10 cellular contexts compared by ENCODE assay signal in the genomic region with DNA sequence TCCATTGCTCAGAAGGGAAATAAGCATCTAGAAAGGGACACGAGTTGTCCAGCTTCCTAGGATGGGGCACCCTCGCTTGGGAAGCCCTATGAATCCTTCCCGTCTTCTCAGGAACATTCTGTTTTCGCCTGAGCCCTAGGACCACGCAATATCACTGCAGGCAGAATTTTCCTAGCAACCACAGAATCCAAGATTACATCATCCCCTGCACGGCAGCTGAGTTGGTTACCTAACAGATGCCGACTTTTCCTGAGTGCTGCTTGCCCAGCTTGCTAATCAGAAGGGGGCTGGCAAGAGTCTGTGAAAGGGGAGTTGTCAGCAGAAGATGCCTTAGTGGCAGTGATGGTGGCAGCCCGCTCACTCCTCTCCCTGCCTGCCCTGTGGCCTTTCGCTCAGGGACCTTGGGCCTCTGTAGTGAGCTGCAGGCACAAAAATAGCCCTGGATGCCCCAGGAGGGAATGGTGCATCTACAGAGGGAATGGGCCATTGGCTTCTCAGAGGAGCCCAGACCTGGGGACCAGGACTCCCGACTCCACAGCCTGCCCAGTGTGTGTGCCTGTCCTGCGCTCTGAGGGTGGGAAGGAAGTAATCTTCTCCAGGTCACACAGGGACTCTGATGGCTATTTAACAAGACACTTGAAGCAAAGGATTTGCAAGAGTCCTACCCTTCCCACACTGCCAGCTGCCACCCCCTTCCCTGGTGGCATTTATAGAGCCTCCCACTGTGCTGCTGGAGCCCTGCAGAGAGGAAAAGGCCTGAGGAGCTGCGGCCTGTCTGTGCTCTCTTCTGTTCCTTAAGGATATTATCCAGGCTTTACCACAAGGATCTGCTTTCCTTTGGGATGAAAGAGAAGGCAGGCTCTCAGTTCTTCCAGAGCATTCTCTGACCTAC. TPM values are rescaled to one million over a fixed set of nuclear protein-coding genes. Genes with fewer than 3 reads are reported as not detected.
DNase-seq lines count a peak whose midpoint lies in the region; ATAC-seq lines count a peak whose summit lies in the region.
"Had no signal": no experiment of that assay in that cellular context is flagged by ENCODE, and none has a peak within 500 bp of the region (broad histone marks: within the 10 kb centered on the region; RNA-seq: fewer than 3 reads in every experiment).

No MANE protein-coding gene starts in this region.

- peaks cover 7% of the 10 kb centered on the region for H3K36me3 Mint-ChIP-seq in activated CD4-positive, alpha-beta memory T cell treated with anti-CD3 and anti-CD28 coated beads, Interleukin-2, amount 10 ng/mL, durations not matched to agents 7 days and 5 days (ENCODE audit: low read depth)

- H3K4me1 ChIP-seq in trophoblast cell (ENCODE audit: control insufficient read depth in 1 of 2, insufficient read depth in 2 of 2, low read length in 2 of 2): peaks cover 0 to 4% of the 10 kb centered on the region in 2 experiments

- H2AFZ ChIP-seq in trophoblast cell (ENCODE audit: insufficient read depth, low read length, poor library complexity): no peak overlapping the region

- H3K9ac ChIP-seq in trophoblast cell (ENCODE audit: low read length): no peak overlapping the region

- no peak overlapping the region for H3K23ac ChIP-seq in trophoblast cell (ENCODE audit: low read length)

- no peak overlapping the region for H3K27ac Mint-ChIP-seq in activated CD4-positive, alpha-beta memory T cell treated with anti-CD3 and anti-CD28 coated beads, Interleukin-2, amount 10 ng/mL, durations not matched to agents 7 days and 5 days

- H3K4me3 ChIP-seq in trophoblast cell (ENCODE audit: low read depth, low read length): no peak overlapping the region
- H3K4me3 ChIP-seq: heart right ventricle, skin epidermis had no signal

- DNase-seq in GM04503 (ENCODE audit: low read depth) (peak; percentile 67), NCI-H82 treated with DMSO at 0.1 percent for 48 hours (lab: John Stamatoyannopoulos, UW; ENCODE audit: unreplicated experiment) (peak; percentile 73), trophoblast cell (peak; percentile 47 to 66), GM19238 (ENCODE audit: insufficient read length, low spot score) (no peak)
- no peak for DNase-seq in activated CD4-positive, alpha-beta memory T cell treated with anti-CD3 and anti-CD28 coated beads, Interleukin-2, amount 10 ng/mL, durations not matched to agents 7 days and 5 days
- DNase-seq in activated CD4-positive, CD25-positive, alpha-beta regulatory T cell (lab: John Stamatoyannopoulos, UW): no peak
- no peak for DNase-seq in activated CD4-positive, alpha-beta T cell treated with anti-CD3 and anti-CD28 coated beads, Interleukin-2, amount 50 U/mL, for 48 hours
- DNase-seq: heart right ventricle had no signal

- H2BK12ac ChIP-seq in trophoblast cell (ENCODE audit: low read length): no peak overlapping the region

- no CpG with 5 or more reads among the region's 12 CpGs for WGBS in trophoblast cell (ENCODE audit: extremely low coverage, insufficient coverage, insufficient read length)

- H3K27me3 ChIP-seq in trophoblast cell (ENCODE audit: insufficient read depth, low read length): no peaks in the 10 kb centered on the region
- H3K27me3 ChIP-seq: heart right ventricle had no signal

- no peak overlapping the region for H4K8ac ChIP-seq in trophoblast cell (ENCODE audit: low read depth, low read length)

- CTCF ChIA-PET in activated CD4-positive, alpha-beta memory T cell treated with anti-CD3 and anti-CD28 coated beads, Interleukin-2, amount 10 ng/mL, durations not matched to agents 7 days and 5 days (lab: Charles Lee): interaction anchor here (0.6 kb wide), 1 partner anchor 71 kb away, joined by 3 read pairs; no protein-coding TSS in a partner anchor

- no peaks in the 10 kb centered on the region for H3K79me2 ChIP-seq in trophoblast cell (ENCODE audit: control insufficient read depth, insufficient read depth, low read length, poor library complexity)

- peaks cover 9% of the 10 kb centered on the region for H3K9me3 Mint-ChIP-seq in activated CD4-positive, alpha-beta memory T cell treated with anti-CD3 and anti-CD28 coated beads, Interleukin-2, amount 10 ng/mL, durations not matched to agents 7 days and 5 days

- H3K79me1 ChIP-seq in trophoblast cell (ENCODE audit: low read length): no peaks in the 10 kb centered on the region

- H3K14ac ChIP-seq in trophoblast cell (ENCODE audit: low read length): no peak overlapping the region

- peaks cover 5% of the 10 kb centered on the region for H3K9me3 ChIP-seq in trophoblast cell (ENCODE audit: insufficient read depth, low read depth, low read length)

- peaks cover under 1% of the 10 kb centered on the region for H3K4me1 Mint-ChIP-seq in activated CD4-positive, alpha-beta memory T cell treated with anti-CD3 and anti-CD28 coated beads, Interleukin-2, amount 10 ng/mL, durations not matched to agents 7 days and 5 days

- no peaks in the 10 kb centered on the region for H3K27me3 Mint-ChIP-seq in activated CD4-positive, alpha-beta memory T cell treated with anti-CD3 and anti-CD28 coated beads, Interleukin-2, amount 10 ng/mL, durations not matched to agents 7 days and 5 days

- no peak overlapping the region for H3K4me2 ChIP-seq in trophoblast cell (ENCODE audit: low read length)

- no peak overlapping the region for H2AK5ac ChIP-seq in trophoblast cell (ENCODE audit: low read length)

- H2BK120ac ChIP-seq in trophoblast cell (ENCODE audit: insufficient read depth, low read length, poor library complexity): no peak overlapping the region

- POLR2A ChIA-PET in activated CD4-positive, alpha-beta memory T cell treated with anti-CD3 and anti-CD28 coated beads, Interleukin-2, amount 10 ng/mL, durations not matched to agents 7 days and 5 days (lab: Charles Lee): no interaction called here

- peak; percentile 4 for ATAC-seq in esophagus mucosa

- no peak overlapping the region for H3K4ac ChIP-seq in trophoblast cell (ENCODE audit: low read depth, low read length)

- H3K27ac ChIP-seq in trophoblast cell (ENCODE audit: low read depth, low read length): no peak overlapping the region
- H3K27ac ChIP-seq: heart right ventricle, skin epidermis had no signal

- H4K12ac ChIP-seq in trophoblast cell (ENCODE audit: low read depth, low read length): no peak overlapping the region

- no peak overlapping the region for H2BK5ac ChIP-seq in trophoblast cell (ENCODE audit: low read depth, low read length, poor library complexity)

- no peak overlapping the region for H4K91ac ChIP-seq in trophoblast cell (ENCODE audit: low read depth, low read length)

- no peak overlapping the region for H3K4me3 Mint-ChIP-seq in activated CD4-positive, alpha-beta memory T cell treated with anti-CD3 and anti-CD28 coated beads, Interleukin-2, amount 10 ng/mL, durations not matched to agents 7 days and 5 days

- no peak overlapping the region for H3K18ac ChIP-seq in trophoblast cell (ENCODE audit: low read length)

- peaks cover 2 to 5% of the 10 kb centered on the region in 2 experiments for H3K36me3 ChIP-seq in trophoblast cell (ENCODE audit: control insufficient read depth in 1 of 2, insufficient read depth in 2 of 2, low read length in 2 of 2)

RNA-seq across cellular contexts. Expression of a gene that starts 28.9 kb away (rescaled TPM):
- total RNA-seq in esophagus mucosa: 121 TPM
- 40.1 and 42.2 TPM in 2 replicates for polyA plus RNA-seq in trophoblast cell (2013)
- 100 to 1,000 TPM in 1 of 2 experiments, 10 to 100 TPM in 1; 96.9 to 102 TPM for total RNA-seq in activated CD4-positive, alpha-beta memory T cell treated with anti-CD3 and anti-CD28 coated beads, Interleukin-2, amount 10 ng/mL, durations not matched to agents 7 days and 5 days

RNA-seq across cellular contexts. Expression of a gene that starts 57.4 kb away (rescaled TPM):
- 175 TPM for total RNA-seq in esophagus mucosa
- polyA plus RNA-seq in trophoblast cell (2013): 25.8 and 28.5 TPM in 2 replicates
- 10 to 100 TPM; 10.8 to 12.7 TPM for total RNA-seq in activated CD4-positive, alpha-beta memory T cell treated with anti-CD3 and anti-CD28 coated beads, Interleukin-2, amount 10 ng/mL, durations not matched to agents 7 days and 5 days

Comparison
In these comparisons a context has a peak if more than half of its experiments do, and no peak if none do; other contexts are left out.
1. DNase-seq: peak in GM04503 (single experiment), NCI-H82 treated with DMSO at 0.1 percent for 48 hours (single experiment) and trophoblast cell (2 of 2); none in activated CD4-positive, alpha-beta memory T cell treated with anti-CD3 and anti-CD28 coated beads, Interleukin-2, amount 10 ng/mL, durations not matched to agents 7 days and 5 days (single experiment), activated CD4-positive, CD25-positive, alpha-beta regulatory T cell (0 of 4), GM19238 (single experiment) and activated CD4-positive, alpha-beta T cell treated with anti-CD3 and anti-CD28 coated beads, Interleukin-2, amount 50 U/mL, for 48 hours (0 of 2).
2. RNA of a gene that starts 57.4 kb away (total RNA-seq): 175 TPM in esophagus mucosa (single experiment); 10.8 to 12.7 TPM in activated CD4-positive, alpha-beta memory T cell treated with anti-CD3 and anti-CD28 coated beads, Interleukin-2, amount 10 ng/mL, durations not matched to agents 7 days and 5 days; every median in the first group is over 10 times any median in the second.